ENCODE assay signal across 8 cellular contexts in the genomic region with DNA sequence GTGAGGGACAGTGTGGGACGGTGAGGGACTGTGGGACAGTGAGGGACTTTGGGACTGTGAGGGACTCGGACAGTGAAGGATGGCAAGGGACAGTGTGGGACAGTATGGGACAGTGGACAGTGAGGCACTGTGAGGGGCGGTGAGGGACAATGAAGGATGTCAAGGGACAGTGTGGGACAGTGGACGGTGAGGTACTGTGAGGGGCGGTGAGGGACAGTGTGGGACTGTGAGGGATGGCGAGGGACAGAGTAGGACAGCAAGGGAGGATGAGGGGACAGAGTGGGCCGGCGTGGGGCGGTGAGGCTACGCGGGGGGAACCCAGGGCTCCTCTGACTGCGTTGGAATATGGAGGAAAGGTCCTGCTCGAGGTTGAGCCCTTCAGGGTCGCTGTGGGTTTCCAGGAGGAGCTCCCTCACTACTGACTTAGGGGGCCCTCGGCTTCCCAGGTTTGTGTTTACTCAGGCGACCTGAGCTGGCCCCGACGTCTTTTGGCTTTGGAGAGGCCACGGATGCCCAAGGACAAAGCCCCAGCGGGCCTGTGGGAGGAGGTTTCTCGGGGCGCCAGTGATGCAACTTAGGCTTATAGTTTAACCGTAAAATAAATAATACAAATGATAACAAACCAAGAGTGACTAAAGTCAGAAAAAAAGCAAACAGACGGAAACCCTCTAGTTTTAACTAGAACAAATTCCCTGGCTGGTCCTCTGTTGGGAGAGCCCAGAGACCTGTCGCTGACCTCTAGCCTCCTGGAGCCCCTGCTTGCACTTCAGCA. TPM values are rescaled to one million over a fixed set of nuclear protein-coding genes. Genes with fewer than 3 reads are reported as not detected.
A peak's percentile ranks its signal among the peaks of the same experiment; 100 is the strongest.
DNase-seq lines count a peak whose midpoint lies in the region; ATAC-seq, FAIRE-seq and TF ChIP-seq lines count a peak whose summit lies in the region.

No MANE protein-coding gene starts in this region.

- peak overlapping the region; percentile 95 for H3K4me2 ChIP-seq in HCT116 (ENCODE audit: low read length)

- H3K9me2 ChIP-seq in HCT116 (ENCODE audit: insufficient read depth) = no peaks in the 10 kb centered on the region

- CTCF ChIA-PET in HCT116 (lab: Charles Lee) = interaction anchor here (2.4 kb wide), 1 partner anchor 288 kb away, joined by 19 read pairs; no protein-coding TSS in a partner anchor

- peaks cover 62 to 86% of the 10 kb centered on the region in 2 experiments for H3K4me1 ChIP-seq in HCT116 (ENCODE audit: control insufficient read depth in 1 of 2, insufficient read depth in 2 of 2, low read length in 2 of 2)
- H3K4me1 ChIP-seq in small intestine (ENCODE audit: control insufficient read depth in 2 of 2, insufficient read depth in 1 of 2, low read depth in 1 of 2, low read length in 1 of 2) = peaks cover 2% of the 10 kb centered on the region in 2 donors

- no peak for TF ChIP-seq RAD21 in HCT116 (IDR thresholded peaks at IDR 0.05; ENCODE audit: low read depth)

- BruUV-seq in HCT116 (replicated peaks; lab: Mats Ljungman, UMichigan) = no TSS peak

- intact Hi-C loops in HCT116 (cut with micrococcal nuclease) = loop anchor here (1.0 to 5.0 kb wide), 4 partner anchors 50 to 167 kb away; no protein-coding TSS in a partner anchor

- H2AFZ ChIP-seq in HCT116 (ENCODE audit: low read depth, low read length, poor library complexity, severe bottlenecking) = no peak overlapping the region

- no peak for FAIRE-seq in small intestine (lab: Jason Lieb, UNC)

- H3K27me3 ChIP-seq in HCT116 (ENCODE audit: insufficient read depth, low read length) = no peaks in the 10 kb centered on the region
- no peaks in the 10 kb centered on the region for H3K27me3 ChIP-seq in small intestine (ENCODE audit: control insufficient read depth in 2 of 2, insufficient read depth in 2 of 2, low read length in 2 of 2)

- peaks cover 58% of the 10 kb centered on the region for H3K79me2 ChIP-seq in HCT116 (ENCODE audit: insufficient read depth, low read length)

- TF ChIP-seq POLR2A in HCT116 (IDR thresholded peaks at IDR 0.05; ENCODE audit: borderline replicate concordance, extremely low read depth, insufficient read depth, insufficient read length) = peak; percentile 44

- RAD21 ChIA-PET in HCT116 (lab: Charles Lee; ENCODE audit: low non-redundant PET in 1 of 2, low total read pairs in 2 of 2, uncharacterized antibody in 2 of 2, unreplicated experiment in 2 of 2) = interaction anchor here in 1 of 2 experiments (0.6 kb wide), 1 partner anchor 141 kb away, joined by 3 read pairs; no protein-coding TSS in a partner anchor

- H4K20me1 ChIP-seq in HCT116 (ENCODE audit: insufficient read depth) = peaks cover 27% of the 10 kb centered on the region

- no peak for DNase-seq in HCT116 (ENCODE audit: low read depth, low spot score)
- DNase-seq in amniotic epithelial cell (ENCODE audit: low read depth) = peak; percentile 88
- DNase-seq in small intestine = peak; percentile 53
- no peak for DNase-seq in NCI-H82 treated with DMSO at 0.1 percent for 48 hours (lab: John Stamatoyannopoulos, UW; ENCODE audit: unreplicated experiment)
- DNase-seq in NCI-H1048 (lab: John Stamatoyannopoulos, UW) = no peak
- DNase-seq in NAMALWA (ENCODE audit: low spot score) = no peak

- no peaks in the 10 kb centered on the region for H3K9me3 ChIP-seq in HCT116 (ENCODE audit: control insufficient read depth in 1 of 2, insufficient read depth in 1 of 2, low read depth in 1 of 2, low read length in 2 of 2)
- no peaks in the 10 kb centered on the region for H3K9me3 ChIP-seq in iPS-18c (ENCODE audit: control insufficient read depth, insufficient read depth, low read length)
- no peaks in the 10 kb centered on the region for H3K9me3 ChIP-seq in small intestine (ENCODE audit: control insufficient read depth, low read depth)

- ATAC-seq in HCT116 = peak; percentile 1; the same call in 1 of the 2 replicates
- ATAC-seq in GM18520 (IDR thresholded peaks at IDR 0.05; ENCODE audit: unreplicated experiment) = no peak

- H3K27ac ChIP-seq in HCT116 (ENCODE audit: low read depth, low read length) (peak overlapping the region; percentile 99), small intestine (ENCODE audit: low read depth in 1 of 2, low read length in 1 of 2) (peak overlapping the region; percentile 66 to 89)

- POLR2A ChIA-PET in HCT116 (lab: Charles Lee) = interaction anchor here (0.7 to 7.5 kb wide), 26 partner anchors 11 to 315 kb away, joined by 3 to 80 read pairs (median 6); no protein-coding TSS in a partner anchor

- no peak for TF ChIP-seq CTCF in HCT116 (IDR thresholded peaks at IDR 0.05 in 2 of 3, conservative IDR thresholded peaks at IDR 0.05 in 1 of 3; ENCODE audit: borderline replicate concordance in 1 of 3, insufficient read depth in 1 of 3, low read depth in 2 of 3, low read length in 2 of 3)

- H3K9ac ChIP-seq in HCT116 (ENCODE audit: low read length) = peak overlapping the region; percentile 91

- WGBS in small intestine, 3 donors = 33 to 49% (median 44%) methylated on average over 21 to 25 of the region's 25 CpGs

- H3K36me3 ChIP-seq in HCT116 (ENCODE audit: control insufficient read depth in 1 of 2, insufficient read depth in 2 of 2, low read length in 2 of 2) (peaks cover 20 to 32% of the 10 kb centered on the region in 2 experiments), small intestine (ENCODE audit: control insufficient read depth in 2 of 2, insufficient read depth in 2 of 2, low read length in 2 of 2) (no peaks in the 10 kb centered on the region)

- peak overlapping the region; percentile 73 to 93 for H3K4me3 ChIP-seq in HCT116 (replicated peaks in 1 of 2; ENCODE audit: low read depth in 1 of 2, low read length in 2 of 2)
- peak overlapping the region; percentile 41 for H3K4me3 ChIP-seq in iPS-18c (ENCODE audit: insufficient read depth, low read depth, low read length)
- H3K4me3 ChIP-seq in small intestine (ENCODE audit: low read depth in 1 of 2, low read length in 2 of 2) = peak overlapping the region in 1 of 2 donors; percentile 99

TF ChIP-seq in HCT116, 20 proteins besides CTCF, POLR2A, EP300 and RAD21:
- no peak for TF ChIP-seq CEBPB (IDR thresholded peaks at IDR 0.05; ENCODE audit: low read depth)
- TF ChIP-seq POLR2AphosphoS5 (IDR thresholded peaks at IDR 0.05; ENCODE audit: low read depth, low read length) = peak; percentile 75
- no peak for TF ChIP-seq SP1 (IDR thresholded peaks at IDR 0.05; ENCODE audit: low read depth)
- no peak for TF ChIP-seq SRF (IDR thresholded peaks at IDR 0.05; ENCODE audit: low read depth)
- TF ChIP-seq ZBTB33 (IDR thresholded peaks at IDR 0.05; ENCODE audit: extremely low read depth, insufficient replicate concordance, low read length) = no peak
- no peak for TF ChIP-seq FOSL1 (IDR thresholded peaks at IDR 0.05; ENCODE audit: low read depth)
- TF ChIP-seq ZNF274 (IDR thresholded peaks at IDR 0.05; ENCODE audit: low read depth, low read length) = no peak
TF ChIP-seq in HCT116: peak in this region for 1.

RNA-seq across cellular contexts. Expression of gene ERRFI1, which starts 1.1 kb away (rescaled TPM):
- total RNA-seq in HCT116 (2021; ENCODE audit: unreplicated experiment) = 777 TPM
- polyA plus RNA-seq in HCT116 (2012) = 536 and 725 TPM in 2 replicates
- 10 to 100 TPM; 32.5 to 39.1 (median 35.7) TPM for polyA plus RNA-seq in small intestine

Comparison
In these comparisons a context has a peak if more than half of its experiments do, and no peak if none do; other contexts are left out.
1. DNase-seq: peak in amniotic epithelial cell (single experiment) and small intestine (single experiment); none in HCT116 (single experiment), NCI-H82 treated with DMSO at 0.1 percent for 48 hours (single experiment), NCI-H1048 (single experiment) and NAMALWA (single experiment).